ENCODE assay signal across 10 cellular contexts in the genomic region with DNA sequence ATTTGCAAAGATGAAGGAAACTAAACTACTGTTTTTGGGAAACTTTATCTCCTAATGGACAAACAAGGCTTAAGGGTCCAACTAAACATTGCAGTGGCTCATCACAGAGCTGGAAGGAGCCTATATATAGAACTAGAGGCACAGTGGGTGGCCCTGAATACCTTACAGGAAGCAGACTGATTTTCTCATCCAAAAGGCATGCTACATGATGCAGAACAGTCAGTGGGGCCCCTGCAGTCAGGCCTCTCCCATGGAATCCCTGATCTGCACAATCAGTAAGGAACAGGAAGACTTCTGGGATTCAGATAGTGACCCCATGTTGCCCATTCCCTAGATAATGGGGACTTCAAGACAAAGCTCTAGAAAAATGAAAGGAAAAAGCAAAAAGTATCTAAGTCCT. TPM values are rescaled to one million over a fixed set of nuclear protein-coding genes. Genes with fewer than 3 reads are reported as not detected.
DNase-seq lines count a peak whose midpoint lies in the region; ATAC-seq and TF ChIP-seq lines count a peak whose summit lies in the region.
"Had no signal": no experiment of that assay in that cellular context is flagged by ENCODE, and none has a peak within 500 bp of the region (broad histone marks: within the 10 kb centered on the region; RNA-seq: fewer than 3 reads in every experiment).

No MANE protein-coding gene starts in this region.

- ATAC-seq in SK-N-SH treated with all-trans-retinoic acid at 6 μM for 48 hours (peak; percentile 72), GM18873 (IDR thresholded peaks at IDR 0.05; ENCODE audit: low FRiP score, unreplicated experiment) (no peak), HG03135 (IDR thresholded peaks at IDR 0.05; ENCODE audit: unreplicated experiment) (no peak), GM19455 (IDR thresholded peaks at IDR 0.05; ENCODE audit: unreplicated experiment) (no peak)
- ATAC-seq: esophagus mucosa had no signal

- H3K27me3 ChIP-seq in ACC112 (ENCODE audit: insufficient read depth, low read length) (no peaks in the 10 kb centered on the region), GM23248 (replicated peaks; ENCODE audit: insufficient read depth) (no peaks in the 10 kb centered on the region)

- H3K9me3 ChIP-seq in GM23248 (ENCODE audit: low read depth): no peaks in the 10 kb centered on the region

- no peak overlapping the region for H2AFZ ChIP-seq in ACC112 (ENCODE audit: low read length, unreplicated experiment)
- H2AFZ ChIP-seq in GM23248: 0 out of 2 replicates have a peak overlapping the region, but pooled peaks have one; percentile 13

- peaks cover 29% of the 10 kb centered on the region for H3F3A ChIP-seq in GM23248 (ENCODE audit: insufficient read depth)

- peaks cover 24% of the 10 kb centered on the region for H3K36me3 ChIP-seq in ACC112 (ENCODE audit: insufficient read depth, low read length)
- peaks cover 22% of the 10 kb centered on the region for H3K36me3 ChIP-seq in GM23248 (ENCODE audit: low read depth)

- H3K79me2 ChIP-seq in ACC112 (ENCODE audit: control insufficient read depth, insufficient read depth, low read length, unreplicated experiment) (peaks cover 44% of the 10 kb centered on the region), GM23248 (ENCODE audit: insufficient read depth) (peaks cover 45% of the 10 kb centered on the region)

- H3K9ac ChIP-seq in GM23248: peak overlapping the region; percentile 90

- H3K4me2 ChIP-seq in GM23248 (ENCODE audit: unreplicated experiment): peak overlapping the region; percentile 95

- in situ Hi-C loops in GM23248 (cut with MboI): no loop called here

- no peak for TF ChIP-seq CTCF in foreskin fibroblast (IDR thresholded peaks at IDR 0.05; ENCODE audit: low read depth, low read length)

- no peaks in the 10 kb centered on the region for H4K20me1 ChIP-seq in GM23248 (ENCODE audit: insufficient read depth)

- H3K9me2 ChIP-seq in GM23248 (ENCODE audit: insufficient read depth): no peaks in the 10 kb centered on the region

- DNase-seq in GM23248 (peak; percentile 89), foreskin fibroblast (peak; percentile 69 to 80), cerebellar nuclear complex (lab: John Stamatoyannopoulos, UW) (no peak)
- DNase-seq: activated CD4-positive, alpha-beta memory T cell treated with anti-CD3 and anti-CD28 coated beads, Interleukin-2, amount 10 ng/mL, durations not matched to agents 7 days and 5 days had no signal

- peak overlapping the region; percentile 60 for H3K27ac ChIP-seq in ACC112 (ENCODE audit: low read depth, low read length)
- H3K27ac ChIP-seq in GM23248: peak overlapping the region; percentile 64

- peaks cover 32% of the 10 kb centered on the region for H3K4me1 ChIP-seq in ACC112 (ENCODE audit: control insufficient read depth, insufficient read depth, low read length, unreplicated experiment)
- peaks cover 20% of the 10 kb centered on the region for H3K4me1 ChIP-seq in GM23248 (ENCODE audit: insufficient read depth)

- H3K4me3 ChIP-seq in ACC112 (ENCODE audit: low read depth, low read length): peak overlapping the region; percentile 93
- peak overlapping the region; percentile 96 for H3K4me3 ChIP-seq in GM23248
- H3K4me3 ChIP-seq in foreskin fibroblast (ENCODE audit: low read depth in 1 of 2, low read length in 2 of 2): no peak overlapping the region

TF ChIP-seq in SK-N-SH treated with all-trans-retinoic acid at 6 μM for 48 hours, 23 proteins besides CTCF, POLR2A, EP300 and RAD21:
- no peak for TF ChIP-seq TCF4 (CRISPR knock-in tag; IDR thresholded peaks at IDR 0.05; ENCODE audit: borderline replicate concordance)
- TF ChIP-seq, protein P1, sequence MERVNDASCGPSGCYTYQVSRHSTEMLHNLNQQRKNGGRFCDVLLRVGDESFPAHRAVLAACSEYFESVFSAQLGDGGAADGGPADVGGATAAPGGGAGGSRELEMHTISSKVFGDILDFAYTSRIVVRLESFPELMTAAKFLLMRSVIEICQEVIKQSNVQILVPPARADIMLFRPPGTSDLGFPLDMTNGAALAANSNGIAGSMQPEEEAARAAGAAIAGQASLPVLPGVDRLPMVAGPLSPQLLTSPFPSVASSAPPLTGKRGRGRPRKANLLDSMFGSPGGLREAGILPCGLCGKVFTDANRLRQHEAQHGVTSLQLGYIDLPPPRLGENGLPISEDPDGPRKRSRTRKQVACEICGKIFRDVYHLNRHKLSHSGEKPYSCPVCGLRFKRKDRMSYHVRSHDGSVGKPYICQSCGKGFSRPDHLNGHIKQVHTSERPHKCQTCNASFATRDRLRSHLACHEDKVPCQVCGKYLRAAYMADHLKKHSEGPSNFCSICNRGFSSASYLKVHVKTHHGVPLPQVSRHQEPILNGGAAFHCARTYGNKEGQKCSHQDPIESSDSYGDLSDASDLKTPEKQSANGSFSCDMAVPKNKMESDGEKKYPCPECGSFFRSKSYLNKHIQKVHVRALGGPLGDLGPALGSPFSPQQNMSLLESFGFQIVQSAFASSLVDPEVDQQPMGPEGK (CRISPR knock-in tag; IDR thresholded peaks at IDR 0.05; ENCODE audit: borderline replicate concordance): no peak
- no peak for TF ChIP-seq SNAI2 (CRISPR knock-in tag; IDR thresholded peaks at IDR 0.05)
- TF ChIP-seq TOX (CRISPR knock-in tag; IDR thresholded peaks at IDR 0.05; ENCODE audit: borderline replicate concordance): no peak
- TF ChIP-seq ZFP3 (CRISPR knock-in tag; IDR thresholded peaks at IDR 0.05): no peak
- no peak for TF ChIP-seq ZNF70 (CRISPR knock-in tag; IDR thresholded peaks at IDR 0.05)
- TF ChIP-seq, protein P2, sequence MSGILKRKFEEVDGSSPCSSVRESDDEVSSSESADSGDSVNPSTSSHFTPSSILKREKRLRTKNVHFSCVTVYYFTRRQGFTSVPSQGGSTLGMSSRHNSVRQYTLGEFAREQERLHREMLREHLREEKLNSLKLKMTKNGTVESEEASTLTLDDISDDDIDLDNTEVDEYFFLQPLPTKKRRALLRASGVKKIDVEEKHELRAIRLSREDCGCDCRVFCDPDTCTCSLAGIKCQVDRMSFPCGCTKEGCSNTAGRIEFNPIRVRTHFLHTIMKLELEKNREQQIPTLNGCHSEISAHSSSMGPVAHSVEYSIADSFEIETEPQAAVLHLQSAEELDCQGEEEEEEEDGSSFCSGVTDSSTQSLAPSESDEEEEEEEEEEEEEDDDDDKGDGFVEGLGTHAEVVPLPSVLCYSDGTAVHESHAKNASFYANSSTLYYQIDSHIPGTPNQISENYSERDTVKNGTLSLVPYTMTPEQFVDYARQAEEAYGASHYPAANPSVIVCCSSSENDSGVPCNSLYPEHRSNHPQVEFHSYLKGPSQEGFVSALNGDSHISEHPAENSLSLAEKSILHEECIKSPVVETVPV (CRISPR knock-in tag; IDR thresholded peaks at IDR 0.05): no peak
- no peak for TF ChIP-seq ARNTL (CRISPR knock-in tag; IDR thresholded peaks at IDR 0.05; ENCODE audit: borderline replicate concordance, low read depth)
- TF ChIP-seq ZFP30 (CRISPR knock-in tag; IDR thresholded peaks at IDR 0.05): no peak
- no peak for TF ChIP-seq CREB5 (CRISPR knock-in tag; IDR thresholded peaks at IDR 0.05; ENCODE audit: low read depth)
- no peak for TF ChIP-seq ZC3H10 (CRISPR knock-in tag; IDR thresholded peaks at IDR 0.05)
- TF ChIP-seq POU6F1 (CRISPR knock-in tag; IDR thresholded peaks at IDR 0.05; ENCODE audit: borderline replicate concordance, low read depth): no peak
- TF ChIP-seq ZNF8 (CRISPR knock-in tag; IDR thresholded peaks at IDR 0.05): no peak
- no peak for TF ChIP-seq OSR1 (CRISPR knock-in tag; IDR thresholded peaks at IDR 0.05)
- TF ChIP-seq CSDC2 (CRISPR knock-in tag; IDR thresholded peaks at IDR 0.05): no peak
- TF ChIP-seq ESRRG (CRISPR knock-in tag; IDR thresholded peaks at IDR 0.05): no peak
- no peak for TF ChIP-seq BACH2 (CRISPR knock-in tag; IDR thresholded peaks at IDR 0.05; ENCODE audit: borderline replicate concordance)

RNA-seq across cellular contexts. Expression of gene LLPH, which starts 1.9 kb away (rescaled TPM):
- total RNA-seq in GM23248 (2014; rRNA removed; shearing (Covaris generic)): 7.1 and 11.6 TPM in 2 replicates
- 49.2 and 50.0 TPM in 2 replicates for polyA plus RNA-seq in GM23248 (2016; fragmentation: Nextera tagmentation; extraction: Ambion mirVana)

RNA-seq across cellular contexts. Expression of gene TMBIM4, which starts 37.4 kb away (rescaled TPM):
- total RNA-seq in GM23248 (2014; rRNA removed; shearing (Covaris generic)): 162 and 184 TPM in 2 replicates
- 276 and 300 TPM in 2 replicates for polyA plus RNA-seq in GM23248 (2016; fragmentation: Nextera tagmentation; extraction: Ambion mirVana)

RNA-seq across cellular contexts. Expression of gene IRAK3, which starts 56.6 kb away (rescaled TPM):
- 3.7 and 6.6 TPM in 2 replicates for total RNA-seq in GM23248 (2014; rRNA removed; shearing (Covaris generic))
- polyA plus RNA-seq in GM23248 (2016; fragmentation: Nextera tagmentation; extraction: Ambion mirVana): 3.1 and 3.3 TPM in 2 replicates

Comparison
In these comparisons a context has a peak if more than half of its experiments do, and no peak if none do; other contexts are left out.
1. H3K4me3 ChIP-seq: peak in ACC112 (single experiment) and GM23248 (single experiment); none in foreskin fibroblast (0 of 2).
2. DNase-seq: peak in GM23248 (single experiment) and foreskin fibroblast (2 of 2); none in cerebellar nuclear complex (0 of 2).